ENCODE assay signal across 1 cellular context in genomic region chr7:108568801-108569380, GRCh38.
TF ChIP-seq lines count a peak whose summit lies in the region.

No MANE protein-coding gene starts in this region.

TF ChIP-seq in WTC11, 78 proteins besides CTCF, POLR2A, EP300 and RAD21 (continued from another document):
- TF ChIP-seq, protein P1, sequence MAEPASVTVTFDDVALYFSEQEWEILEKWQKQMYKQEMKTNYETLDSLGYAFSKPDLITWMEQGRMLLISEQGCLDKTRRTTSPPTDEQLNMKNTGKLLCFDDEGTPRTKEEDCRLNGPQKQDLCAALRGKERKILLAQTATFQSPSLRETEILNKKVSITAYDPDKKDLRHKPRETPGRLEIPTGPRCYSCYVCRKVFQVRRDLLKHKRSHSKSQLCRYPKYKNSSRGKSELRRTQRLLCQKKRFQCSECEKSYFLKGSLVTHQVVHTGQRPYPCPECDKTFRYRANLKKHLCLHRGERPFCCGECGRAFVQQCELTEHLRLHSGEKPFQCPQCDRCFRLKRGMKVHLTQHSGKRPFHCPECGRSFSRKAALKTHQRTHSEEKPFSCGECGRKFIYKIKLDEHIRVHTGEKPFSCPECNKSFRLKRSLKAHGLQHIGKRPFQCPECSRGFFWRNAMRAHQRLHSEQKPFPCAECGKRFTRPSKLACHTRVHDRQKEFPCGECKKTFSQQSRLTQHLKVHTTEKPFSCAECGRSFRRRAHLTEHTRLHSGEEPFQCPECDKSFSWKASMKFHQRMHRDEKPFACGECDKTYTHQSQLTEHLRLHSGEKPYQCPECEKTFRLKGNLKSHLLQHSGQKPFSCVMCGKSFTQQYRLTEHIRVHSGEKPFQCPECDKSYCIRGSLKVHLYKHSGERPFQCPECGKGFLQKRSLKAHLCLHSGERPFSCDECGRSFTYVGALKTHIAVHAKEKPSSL (CRISPR knock-in tag; conservative IDR thresholded peaks at IDR 0.05), result no peak
- no peak for TF ChIP-seq FOXK1 (CRISPR knock-in tag; IDR thresholded peaks at IDR 0.05)
- no peak for TF ChIP-seq IRF2 (CRISPR knock-in tag; IDR thresholded peaks at IDR 0.05; ENCODE audit: borderline replicate concordance, low read depth)
- TF ChIP-seq, protein P2, sequence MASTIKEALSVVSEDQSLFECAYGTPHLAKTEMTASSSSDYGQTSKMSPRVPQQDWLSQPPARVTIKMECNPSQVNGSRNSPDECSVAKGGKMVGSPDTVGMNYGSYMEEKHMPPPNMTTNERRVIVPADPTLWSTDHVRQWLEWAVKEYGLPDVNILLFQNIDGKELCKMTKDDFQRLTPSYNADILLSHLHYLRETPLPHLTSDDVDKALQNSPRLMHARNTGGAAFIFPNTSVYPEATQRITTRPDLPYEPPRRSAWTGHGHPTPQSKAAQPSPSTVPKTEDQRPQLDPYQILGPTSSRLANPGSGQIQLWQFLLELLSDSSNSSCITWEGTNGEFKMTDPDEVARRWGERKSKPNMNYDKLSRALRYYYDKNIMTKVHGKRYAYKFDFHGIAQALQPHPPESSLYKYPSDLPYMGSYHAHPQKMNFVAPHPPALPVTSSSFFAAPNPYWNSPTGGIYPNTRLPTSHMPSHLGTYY (CRISPR knock-in tag; IDR thresholded peaks at IDR 0.05), result no peak
- TF ChIP-seq OVOL2 (CRISPR knock-in tag; IDR thresholded peaks at IDR 0.05; ENCODE audit: borderline replicate concordance), result no peak
- no peak for TF ChIP-seq MXD4 (CRISPR knock-in tag; IDR thresholded peaks at IDR 0.05; ENCODE audit: borderline replicate concordance)
- TF ChIP-seq, protein P3, sequence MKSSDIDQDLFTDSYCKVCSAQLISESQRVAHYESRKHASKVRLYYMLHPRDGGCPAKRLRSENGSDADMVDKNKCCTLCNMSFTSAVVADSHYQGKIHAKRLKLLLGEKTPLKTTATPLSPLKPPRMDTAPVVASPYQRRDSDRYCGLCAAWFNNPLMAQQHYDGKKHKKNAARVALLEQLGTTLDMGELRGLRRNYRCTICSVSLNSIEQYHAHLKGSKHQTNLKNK (CRISPR knock-in tag; IDR thresholded peaks at IDR 0.05), result no peak
- no peak for TF ChIP-seq ZSCAN18 (CRISPR knock-in tag; IDR thresholded peaks at IDR 0.05)
- TF ChIP-seq E2F5 (CRISPR knock-in tag; IDR thresholded peaks at IDR 0.05), result no peak
